7 cellular contexts compared by ENCODE assay signal in the genomic region with DNA sequence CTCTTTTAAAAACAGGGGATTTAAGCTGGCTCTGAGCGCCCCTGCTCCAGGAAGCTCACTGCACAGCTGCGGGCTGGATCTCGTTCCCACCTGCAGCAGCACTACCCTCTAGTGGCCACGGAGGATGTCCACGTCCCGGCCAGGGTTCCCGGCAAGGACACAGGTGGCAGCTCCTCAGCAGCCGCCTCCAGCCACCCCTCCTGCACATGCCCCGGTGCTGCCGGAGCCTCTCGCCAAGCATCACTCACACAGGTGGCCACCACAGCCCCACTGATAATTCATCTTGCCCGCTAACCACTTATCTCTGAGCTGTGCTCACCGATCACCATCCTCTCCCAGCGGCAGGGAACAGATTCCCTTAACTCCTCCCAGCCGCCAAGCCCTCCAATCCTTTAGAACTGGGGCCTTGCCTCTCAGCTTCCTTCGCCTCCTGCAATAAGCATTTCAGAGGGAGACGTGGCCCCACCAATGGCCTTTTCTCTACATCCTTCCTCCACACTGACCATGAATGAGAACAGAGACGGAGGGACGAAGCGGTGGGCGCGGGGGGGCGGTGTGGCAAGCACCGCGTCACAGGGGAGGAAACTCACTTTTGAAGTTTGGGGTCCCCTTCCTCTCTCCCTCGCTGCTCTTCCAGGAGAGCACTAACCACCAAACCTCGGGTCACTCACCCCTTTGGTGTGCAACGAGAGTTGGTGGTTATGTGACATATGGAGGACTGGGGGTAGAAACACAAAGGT.
DNase-seq lines count a peak whose midpoint lies in the region; ATAC-seq, FAIRE-seq and TF ChIP-seq lines count a peak whose summit lies in the region.

No MANE protein-coding gene starts in this region.

- POLR2A ChIA-PET in PC-3 (lab: Charles Lee; ENCODE audit: unreplicated experiment): no interaction called here
- POLR2A ChIA-PET in H1 (lab: Charles Lee; ENCODE audit: partially characterized antibody): interaction anchor here (1.0 to 1.2 kb wide), 2 partner anchors 202 to 211 kb away, joined by 3 to 5 read pairs; no protein-coding TSS in a partner anchor

- no peak overlapping the region for H3K4ac ChIP-seq in H1 (replicated peaks; ENCODE audit: insufficient read length, low read depth, low read length)

- H2AK5ac ChIP-seq in H1 (ENCODE audit: low read depth, low read length): no peak overlapping the region

- 64% methylated on average over 26 of the region's 28 CpGs; no CpG with 5 or more reads in 1 of the 2 experiments for WGBS in H1 (ENCODE audit: extremely low coverage in 1 of 2, insufficient coverage in 1 of 2, insufficient read length in 1 of 2, insufficient replicate concordance in 2 of 2, low coverage in 1 of 2, low lambda C conversion rate in 2 of 2, missing lambda C conversion rate in 1 of 2), 2 experiments

- H2BK15ac ChIP-seq in H1 (ENCODE audit: low read length): no peak overlapping the region

- no peaks in the 10 kb centered on the region for H3K79me2 ChIP-seq in PC-3 (ENCODE audit: low read length)
- H3K79me2 ChIP-seq in H1 (ENCODE audit: control insufficient read depth in 1 of 2, insufficient read depth in 2 of 2, low read length in 2 of 2): peaks cover 0 to 3% of the 10 kb centered on the region in 2 experiments; a peak in 1 of 4 replicates

- TF ChIP-seq EP300 in H1 (IDR thresholded peaks at IDR 0.05; ENCODE audit: borderline replicate concordance in 1 of 2, low read depth in 2 of 2, low read length in 2 of 2): no peak

- no peak overlapping the region for H2BK12ac ChIP-seq in H1 (ENCODE audit: low read depth, low read length)

- CTCF ChIA-PET in PC-3 (lab: Charles Lee): interaction anchor here (0.6 to 1.3 kb wide), 5 partner anchors 12 to 902 kb away, joined by 3 to 9 read pairs (median 3); a partner anchor contains a TSS
- CTCF ChIA-PET in H1 (lab: Charles Lee; ENCODE audit: partially characterized antibody): interaction anchor here (0.5 to 17.7 kb wide), 81 partner anchors 12 to 1236 kb away, joined by 3 to 291 read pairs (median 4); a partner anchor contains a TSS

- TF ChIP-seq POLR2A in H1 (IDR thresholded peaks at IDR 0.05; ENCODE audit: control extremely low read depth in 1 of 2, low read depth in 2 of 2, low read length in 2 of 2): no peak

- no peak overlapping the region for H3K23ac ChIP-seq in H1 (ENCODE audit: insufficient read length)

- H3K18ac ChIP-seq in H1 (ENCODE audit: extremely low read depth, low read length): no peak overlapping the region

- no peaks in the 10 kb centered on the region for H3K9me2 ChIP-seq in PC-3 (replicated peaks; ENCODE audit: low read length)

- DNase-seq in Daoy (ENCODE audit: low read depth) (peak; percentile 67), HK-2 (ENCODE audit: unreplicated experiment) (peak; percentile 68), PC-3 (peak; percentile 74), H1 (ENCODE audit: low read depth in 1 of 2, low spot score in 2 of 2) (peak; percentile 41 to 82), mucosa of descending colon (peak in 2 of 3 donors; percentile 64 to 77)

- no TSS peak for BruUV-seq in PC-3 (replicated peaks; lab: Mats Ljungman, UMichigan)

- no peak overlapping the region for H2BK120ac ChIP-seq in H1 (replicated peaks; ENCODE audit: low read depth, low read length)

- peak; percentile 79 for TF ChIP-seq CTCF in PC-3 (conservative IDR thresholded peaks at IDR 0.05; ENCODE audit: low read depth, low read length)
- TF ChIP-seq CTCF in H1 (IDR thresholded peaks at IDR 0.05; ENCODE audit: control extremely low read depth in 1 of 3, insufficient read depth in 1 of 3, low read depth in 1 of 3, low read length in 3 of 3): peak; percentile 86 to 95 (median 93)
- TF ChIP-seq CTCF in mucosa of descending colon (IDR thresholded peaks at IDR 0.05): peak; percentile 51

- no peaks in the 10 kb centered on the region for H3F3A ChIP-seq in PC-3 (ENCODE audit: low read length, unreplicated experiment)

- H3K27me3 ChIP-seq in PC-3 (ENCODE audit: low read length) (peaks cover 90% of the 10 kb centered on the region), H1 (replicated peaks in 1 of 4; ENCODE audit: control insufficient read depth in 3 of 4, extremely low read depth in 1 of 4, insufficient read depth in 3 of 4, low read length in 3 of 4) (peaks cover 2 to 14% (median 9%) of the 10 kb centered on the region in 4 experiments)

- no peak overlapping the region for H3K27ac ChIP-seq in PC-3 (ENCODE audit: low read length)
- H3K27ac ChIP-seq in H1 (ENCODE audit: low read depth, low read length): no peak overlapping the region

- H4K20me1 ChIP-seq in PC-3 (ENCODE audit: low read length) (no peaks in the 10 kb centered on the region), H1 (replicated peaks in 1 of 2; ENCODE audit: control insufficient read depth in 1 of 2, insufficient read depth in 2 of 2, low read length in 2 of 2) (peaks cover 0 to 11% of the 10 kb centered on the region in 2 experiments)

- no peak overlapping the region for H3K14ac ChIP-seq in H1 (ENCODE audit: insufficient read length)

- H3K56ac ChIP-seq in H1 (replicated peaks; ENCODE audit: insufficient read length, low read depth, low read length): no peak overlapping the region

- H3K9me3 ChIP-seq in PC-3 (ENCODE audit: low read length) (no peaks in the 10 kb centered on the region), H1 (ENCODE audit: insufficient read depth in 2 of 2, low read depth in 1 of 2, low read length in 1 of 2) (peaks cover 0 to 4% of the 10 kb centered on the region in 2 experiments; a peak in 1 of 4 replicates), mucosa of descending colon (no peaks in the 10 kb centered on the region)

- H4K8ac ChIP-seq in H1 (ENCODE audit: extremely low read depth, insufficient read depth, low read length): no peak overlapping the region

- no peak overlapping the region for H2BK20ac ChIP-seq in H1 (ENCODE audit: low read length)

- no peak overlapping the region for H2AFZ ChIP-seq in PC-3 (ENCODE audit: low read length)
- H2AFZ ChIP-seq in H1 (ENCODE audit: low read length): no peak overlapping the region

- H3K36me3 ChIP-seq in PC-3 (ENCODE audit: low read depth, low read length): no peaks in the 10 kb centered on the region
- no peaks in the 10 kb centered on the region for H3K36me3 ChIP-seq in H1 (ENCODE audit: control insufficient read depth in 2 of 4, insufficient read depth in 4 of 4, low read length in 3 of 4)
- no peaks in the 10 kb centered on the region for H3K36me3 ChIP-seq in mucosa of descending colon (ENCODE audit: low read depth)

- FAIRE-seq in H1 (lab: Jason Lieb, UNC): peak; percentile 7

- H3K9ac ChIP-seq in PC-3 (ENCODE audit: low read length): no peak overlapping the region
- no peak overlapping the region for H3K9ac ChIP-seq in H1 (replicated peaks in 1 of 4; ENCODE audit: extremely low read depth in 1 of 4, low read depth in 3 of 4, low read length in 3 of 4)

- H2BK5ac ChIP-seq in H1 (ENCODE audit: low read depth, low read length): no peak overlapping the region

- ATAC-seq in PC-3: peak; percentile 82
- ATAC-seq in mucosa of descending colon: peak; percentile 72
- no peak for ATAC-seq in GM19351 (IDR thresholded peaks at IDR 0.05; ENCODE audit: unreplicated experiment)
- ATAC-seq in GM19397 (IDR thresholded peaks at IDR 0.05; ENCODE audit: unreplicated experiment): no peak

- H3K4me1 ChIP-seq in PC-3 (ENCODE audit: insufficient read depth, low read length) (no peaks in the 10 kb centered on the region), H1 (replicated peaks in 1 of 4; ENCODE audit: control insufficient read depth in 3 of 4, insufficient read depth in 4 of 4, low read length in 3 of 4) (peaks cover 0 to 5% (median under 1%) of the 10 kb centered on the region in 4 experiments; a peak in 5 of 7 replicates), mucosa of descending colon (ENCODE audit: low read depth) (no peaks in the 10 kb centered on the region)

- no peak overlapping the region for H3K4me3 ChIP-seq in PC-3 (ENCODE audit: low read length)
- no peak overlapping the region for H3K4me3 ChIP-seq in H1 (ENCODE audit: extremely low read depth in 1 of 4, insufficient read depth in 2 of 4, low read depth in 3 of 4, low read length in 4 of 4)
- H3K4me3 ChIP-seq in mucosa of descending colon: no peak overlapping the region

- intact Hi-C loops in PC-3 (cut with micrococcal nuclease) (no loop called here), mucosa of descending colon (cut with DNase I, micrococcal nuclease) (no loop called here)

- H3K4me2 ChIP-seq in PC-3 (ENCODE audit: low read length) (no peak overlapping the region), H1 (ENCODE audit: insufficient read depth in 1 of 2, low read depth in 2 of 2, low read length in 2 of 2) (no peak overlapping the region)

- 0 out of 2 replicates have a peak, but pooled peaks cover 2% of the 10 kb centered on the region for H3K79me1 ChIP-seq in H1 (ENCODE audit: low read depth, low read length)

- peaks cover 3% of the 10 kb centered on the region; the same call in 1 of the 2 replicates for H3K23me2 ChIP-seq in H1 (ENCODE audit: low read depth, low read length)

- H4K5ac ChIP-seq in H1 (ENCODE audit: insufficient read length, low read depth, low read length): no peak overlapping the region

- TF ChIP-seq RAD21 in H1 (IDR thresholded peaks at IDR 0.05 in 1 of 2, conservative IDR thresholded peaks at IDR 0.05 in 1 of 2; ENCODE audit: low read depth in 2 of 2, low read length in 2 of 2): peak; percentile 90 to 92

- H4K91ac ChIP-seq in H1 (replicated peaks; ENCODE audit: insufficient read length, low read length): no peak overlapping the region

TF ChIP-seq in H1, 55 proteins besides CTCF, POLR2A, EP300 and RAD21:
- TF ChIP-seq GABPA (IDR thresholded peaks at IDR 0.05; ENCODE audit: borderline replicate concordance, insufficient read depth, low read length) (peak; percentile 81; the same call in 1 of the 2 replicates), BACH1 (IDR thresholded peaks at IDR 0.05; ENCODE audit: low read length) (0 out of 2 replicates have a peak, but pooled peaks have one; percentile 18), TCF12 (IDR thresholded peaks at IDR 0.05; ENCODE audit: low read depth, low read length) (peak; percentile 76; the same call in 1 of the 2 replicates), CBX5 (IDR thresholded peaks at IDR 0.05; ENCODE audit: low read depth, low read length) (no peak), EGR1 (IDR thresholded peaks at IDR 0.05; ENCODE audit: borderline replicate concordance, low read depth, low read length) (0 out of 2 replicates have a peak, but pooled peaks have one; percentile 14), TAF1 (IDR thresholded peaks at IDR 0.05; ENCODE audit: low read depth, low read length) (no peak), HDAC2 (IDR thresholded peaks at IDR 0.05; ENCODE audit: borderline replicate concordance in 1 of 2, low read depth in 2 of 2, low read length in 2 of 2) (0 out of 4 replicates have a peak, but pooled peaks of 1 of the 2 experiments have one; percentile 33), CREB1 (IDR thresholded peaks at IDR 0.05) (0 out of 2 replicates have a peak, but pooled peaks have one; percentile 33)
- TF ChIP-seq, protein P1, sequence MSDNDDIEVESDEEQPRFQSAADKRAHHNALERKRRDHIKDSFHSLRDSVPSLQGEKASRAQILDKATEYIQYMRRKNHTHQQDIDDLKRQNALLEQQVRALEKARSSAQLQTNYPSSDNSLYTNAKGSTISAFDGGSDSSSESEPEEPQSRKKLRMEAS (IDR thresholded peaks at IDR 0.05): peak; percentile 57; the same call in 1 of the 2 replicates

Comparison
In these comparisons a context has a peak if more than half of its experiments do, and no peak if none do; other contexts are left out.
1. ATAC-seq: peak in PC-3 (single experiment) and mucosa of descending colon (single experiment); none in GM19351 (single experiment) and GM19397 (single experiment).
2. Peak in every context shown above with its lines, with median percentiles within 50 percentile points of each other: DNase-seq and CTCF ChIP-seq.